ENCODE assay signal across 8 cellular contexts in genomic region chr4:102612824-102613366, GRCh38.
DNase-seq lines count a peak whose midpoint lies in the region; ATAC-seq and TF ChIP-seq lines count a peak whose summit lies in the region.

No MANE protein-coding gene starts in this region.

- H3K4me1 Mint-ChIP-seq in MCF 10A (ENCODE audit: insufficient read depth, unreplicated experiment) = peaks cover 16% of the 10 kb centered on the region
- peaks cover 45 to 60% of the 10 kb centered on the region in 2 donors for H3K4me1 Mint-ChIP-seq in natural killer cell treated with Interleukin-12 subunit alpha and Interleukin-12 subunit beta and Interleukin-15 and Interleukin-18, amount 100 ng/mL, for 72 hours (ENCODE audit: low read depth in 2 of 2)

- DNase-seq in MM.1S (peak; percentile 81), MCF 10A (ENCODE audit: unreplicated experiment) (peak; percentile 27), psoas muscle (no peak), ureter (ENCODE audit: low spot score) (no peak), NCI-H1436 (lab: John Stamatoyannopoulos, UW) (no peak), cardiac septum (ENCODE audit: low spot score) (no peak)
- DNase-seq in natural killer cell treated with Interleukin-12 subunit alpha and Interleukin-12 subunit beta and Interleukin-15 and Interleukin-18, amount 100 ng/mL, for 72 hours (ENCODE audit: low spot score) = no peak

- H3K4me1 ChIP-seq in MM.1S (ENCODE audit: low read length) (peaks cover 61% of the 10 kb centered on the region), psoas muscle (no peaks in the 10 kb centered on the region)

- H3K9me3 ChIP-seq in MM.1S (replicated peaks; ENCODE audit: insufficient read depth, low read length) (no peaks in the 10 kb centered on the region), psoas muscle (no peaks in the 10 kb centered on the region)

- CTCF ChIA-PET in MCF 10A (lab: Yijun Ruan, JAX) = interaction anchor here (0.6 to 4.0 kb wide), 8 partner anchors 8 to 479 kb away, joined by 3 to 18 read pairs (median 7); no protein-coding TSS in a partner anchor

- peak overlapping the region; percentile 46 for H2AFZ ChIP-seq in MM.1S (ENCODE audit: low read length)

- H3K4me3 ChIP-seq in MM.1S (ENCODE audit: low read length) = peak overlapping the region; percentile 9; the same call in 1 of the 2 replicates
- no peak overlapping the region for H3K4me3 ChIP-seq in psoas muscle

- TF ChIP-seq CTCF in MM.1S (IDR thresholded peaks at IDR 0.05; ENCODE audit: low read length) (no peak), MCF 10A (IDR thresholded peaks at IDR 0.05; ENCODE audit: unreplicated experiment) (no peak), psoas muscle (IDR thresholded peaks at IDR 0.05) (no peak)

- H3K27ac Mint-ChIP-seq in MCF 10A (ENCODE audit: low read depth, unreplicated experiment) = peak overlapping the region; percentile 65
- peak overlapping the region; percentile 91 to 95 for H3K27ac Mint-ChIP-seq in natural killer cell treated with Interleukin-12 subunit alpha and Interleukin-12 subunit beta and Interleukin-15 and Interleukin-18, amount 100 ng/mL, for 72 hours

- intact Hi-C loops in MCF 10A (cut with micrococcal nuclease) (loop anchor here (5.0 kb wide), 1 partner anchor 161 kb away; no protein-coding TSS in a partner anchor), psoas muscle (cut with DNase I) (loop anchor here in 1 of 2 donors (10.0 kb wide), 1 partner anchor 168 kb away; no protein-coding TSS in a partner anchor), cardiac septum (cut with DNase I) (loop anchor here (5.0 kb wide), 1 partner anchor 111 kb away; the partner anchor contains the start of gene NFKB1)

- WGBS in psoas muscle, 3 donors = 64 to 74% (median 68%) methylated on average over 11 of the region's 11 CpGs

- peaks cover 55% of the 10 kb centered on the region for H3F3A ChIP-seq in MM.1S (ENCODE audit: insufficient read depth, low read length)

- H3K27me3 Mint-ChIP-seq in MCF 10A (ENCODE audit: insufficient read depth, unreplicated experiment) = no peaks in the 10 kb centered on the region
- no peaks in the 10 kb centered on the region for H3K27me3 Mint-ChIP-seq in natural killer cell treated with Interleukin-12 subunit alpha and Interleukin-12 subunit beta and Interleukin-15 and Interleukin-18, amount 100 ng/mL, for 72 hours

- BruUV-seq in MCF 10A (replicated peaks; lab: Mats Ljungman, UMichigan) = no TSS peak

- H3K27ac ChIP-seq in MM.1S (ENCODE audit: low read length) (peak overlapping the region; percentile 96), psoas muscle (no peak overlapping the region)

- peaks cover 7% of the 10 kb centered on the region; the same call in 1 of the 2 replicates for H3K36me3 ChIP-seq in MM.1S (replicated peaks; ENCODE audit: insufficient read depth, low read length)
- H3K36me3 ChIP-seq in psoas muscle (ENCODE audit: insufficient read depth in 1 of 2, low read depth in 1 of 2) = peaks cover 15 to 96% of the 10 kb centered on the region in 2 donors

- ATAC-seq in GM18511 (IDR thresholded peaks at IDR 0.05; ENCODE audit: unreplicated experiment) = peak; percentile 67
- ATAC-seq in natural killer cell treated with Interleukin-12 subunit alpha and Interleukin-12 subunit beta and Interleukin-15 and Interleukin-18, amount 100 ng/mL, for 72 hours = peak; percentile 80 to 82
- no peak for ATAC-seq in psoas muscle

- no peaks in the 10 kb centered on the region for H3K27me3 ChIP-seq in MM.1S (replicated peaks; ENCODE audit: insufficient read depth, low read length)
- H3K27me3 ChIP-seq in psoas muscle (ENCODE audit: insufficient read depth in 3 of 3, low read length in 2 of 3) = no peaks in the 10 kb centered on the region

- H3K79me2 ChIP-seq in MM.1S (ENCODE audit: low read length) = peaks cover 14% of the 10 kb centered on the region

- H3K9me3 Mint-ChIP-seq in MCF 10A (ENCODE audit: unreplicated experiment) = no peaks in the 10 kb centered on the region
- H3K9me3 Mint-ChIP-seq in natural killer cell treated with Interleukin-12 subunit alpha and Interleukin-12 subunit beta and Interleukin-15 and Interleukin-18, amount 100 ng/mL, for 72 hours = peaks cover 3% of the 10 kb centered on the region

- no peaks in the 10 kb centered on the region for H4K20me1 ChIP-seq in MM.1S (ENCODE audit: insufficient read depth, low read length)

- H3K36me3 Mint-ChIP-seq in MCF 10A (ENCODE audit: insufficient read depth, unreplicated experiment) = peaks cover 93% of the 10 kb centered on the region
- H3K36me3 Mint-ChIP-seq in natural killer cell treated with Interleukin-12 subunit alpha and Interleukin-12 subunit beta and Interleukin-15 and Interleukin-18, amount 100 ng/mL, for 72 hours = peaks cover 76% of the 10 kb centered on the region

- H3K9ac ChIP-seq in MM.1S (ENCODE audit: low read length) = peak overlapping the region; percentile 73

- POLR2A ChIA-PET in MCF 10A (lab: Yijun Ruan, JAX) = interaction anchor here (0.7 to 2.1 kb wide), 6 partner anchors 8 to 215 kb away, joined by 3 to 13 read pairs (median 4); partner anchors contain the start of gene UBE2D3

- H3K4me3 Mint-ChIP-seq in MCF 10A (ENCODE audit: unreplicated experiment) = no peak overlapping the region
- H3K4me3 Mint-ChIP-seq in natural killer cell treated with Interleukin-12 subunit alpha and Interleukin-12 subunit beta and Interleukin-15 and Interleukin-18, amount 100 ng/mL, for 72 hours = peak overlapping the region; percentile 88

- H3K9me2 ChIP-seq in MM.1S (replicated peaks; ENCODE audit: insufficient read depth, low read length) = no peaks in the 10 kb centered on the region

- peak overlapping the region; percentile 56 for H3K4me2 ChIP-seq in MM.1S (ENCODE audit: low read depth, low read length)

Comparison
In these comparisons a context has a peak if more than half of its experiments do, and no peak if none do; other contexts are left out.
1. ATAC-seq: peak in GM18511 (single experiment) and natural killer cell treated with Interleukin-12 subunit alpha and Interleukin-12 subunit beta and Interleukin-15 and Interleukin-18, amount 100 ng/mL, for 72 hours (2 of 2); none in psoas muscle (0 of 4).
2. DNase-seq: peak in MM.1S (single experiment) and MCF 10A (single experiment); none in natural killer cell treated with Interleukin-12 subunit alpha and Interleukin-12 subunit beta and Interleukin-15 and Interleukin-18, amount 100 ng/mL, for 72 hours (single experiment), psoas muscle (0 of 2), ureter (single experiment), NCI-H1436 (single experiment) and cardiac septum (single experiment).